16 cellular contexts compared by ENCODE assay signal in the genomic region with DNA sequence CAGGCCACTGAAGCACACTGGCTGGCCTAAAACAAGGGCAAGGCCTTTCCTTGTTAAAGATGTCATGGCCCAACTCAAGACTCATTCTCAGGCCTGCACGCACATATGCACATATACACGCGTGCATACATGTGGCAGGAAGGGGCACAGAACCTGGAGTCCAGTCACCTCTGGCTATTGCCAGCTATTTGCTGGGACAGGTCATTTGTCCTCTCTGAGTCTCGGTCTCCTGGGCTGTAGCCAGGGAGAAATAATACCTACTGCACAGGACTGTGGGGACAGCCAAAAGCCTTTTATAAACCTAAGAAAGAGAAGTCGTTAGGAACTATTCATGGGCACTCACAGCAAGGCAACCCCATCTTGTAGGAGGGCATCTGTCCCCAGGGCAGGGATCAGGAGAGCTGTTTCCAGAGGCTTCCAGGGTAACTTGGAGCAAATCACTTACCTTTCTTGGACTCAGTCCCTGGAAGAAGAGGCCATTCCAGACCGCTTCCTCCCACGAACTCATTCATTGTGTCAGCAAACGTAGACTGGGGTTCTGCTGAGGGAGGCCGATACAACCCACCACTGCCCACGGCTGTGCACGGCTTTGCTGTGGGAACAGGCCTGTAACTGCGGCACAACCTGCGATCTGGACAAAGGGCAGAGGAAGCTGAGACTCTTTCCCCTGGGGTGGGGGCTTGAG. TPM values are rescaled to one million over a fixed set of nuclear protein-coding genes. Genes with fewer than 3 reads are reported as not detected.
DNase-seq lines count a peak whose midpoint lies in the region; ATAC-seq and TF ChIP-seq lines count a peak whose summit lies in the region.
"Had no signal": no experiment of that assay in that cellular context is flagged by ENCODE, and none has a peak within 500 bp of the region (broad histone marks: within the 10 kb centered on the region; RNA-seq: fewer than 3 reads in every experiment).

No MANE protein-coding gene starts in this region.

- H3K9me3 ChIP-seq in tibial nerve (no peaks in the 10 kb centered on the region), ovary (no peaks in the 10 kb centered on the region)

- H3K27me3 ChIP-seq in tibial nerve (no peaks in the 10 kb centered on the region), ovary (no peaks in the 10 kb centered on the region)

- H3K4me3 ChIP-seq in tibial nerve: no peak overlapping the region
- no peak overlapping the region for H3K4me3 ChIP-seq in ovary

- ATAC-seq in activated CD8-positive, alpha-beta T cell treated with anti-CD3 and anti-CD28 coated beads, Interleukin-2, amount 10 ng/mL, durations not matched to agents 7 days and 5 days: no peak
- ATAC-seq: HCT116, left ventricle myocardium superior had no signal

- H3K4me1 ChIP-seq in tibial nerve (peaks cover 0 to 51% (median 23%) of the 10 kb centered on the region in 4 donors), ovary (ENCODE audit: insufficient read depth) (peaks cover 2% of the 10 kb centered on the region)

- TF ChIP-seq CTCF in HFFc6 (IDR thresholded peaks at IDR 0.05) (no peak), nephron (IDR thresholded peaks at IDR 0.05; ENCODE audit: unreplicated experiment in 3 of 3) (no peak), tibial nerve (IDR thresholded peaks at IDR 0.05) (no peak), ovary (IDR thresholded peaks at IDR 0.05) (no peak)

- TF ChIP-seq EP300 in tibial nerve (IDR thresholded peaks at IDR 0.05) (no peak), ovary (IDR thresholded peaks at IDR 0.05) (no peak)

- H3K27ac ChIP-seq in caudate nucleus (ENCODE audit: low read depth, low read length): peak overlapping the region; percentile 85
- peak overlapping the region in 3 of 4 donors; percentile 48 to 93 (median 80) for H3K27ac ChIP-seq in tibial nerve
- H3K27ac ChIP-seq in ovary: no peak overlapping the region

- no peaks in the 10 kb centered on the region for H3K9me3 Mint-ChIP-seq in HFFc6
- H3K9me3 Mint-ChIP-seq in nephron: no peaks in the 10 kb centered on the region
- no peaks in the 10 kb centered on the region for H3K9me3 Mint-ChIP-seq in activated CD8-positive, alpha-beta T cell treated with anti-CD3 and anti-CD28 coated beads, Interleukin-2, amount 10 ng/mL, durations not matched to agents 7 days and 5 days (ENCODE audit: insufficient read depth)
- H3K9me3 Mint-ChIP-seq: T-helper 1 cell treated with Interleukin-12 subunit alpha and Interleukin-12 subunit beta and Interleukin-4 antibody, amounts not matched to agents 30 μg/mL and 1 μg/mL, for 36 hours had no signal

- intact Hi-C loops in ovary (cut with DNase I): loop anchor here in 3 of 4 donors (5.0 to 10.0 kb wide), 4 partner anchors 117 to 447 kb away; partner anchors contain the start of gene PLXND1 (in 2 of the 3)

- H3K27me3 Mint-ChIP-seq in HFFc6 (ENCODE audit: insufficient read depth) (peaks cover 2% of the 10 kb centered on the region; the same call in 1 of the 2 replicates), nephron (ENCODE audit: low read depth) (no peaks in the 10 kb centered on the region)
- H3K27me3 Mint-ChIP-seq in activated CD8-positive, alpha-beta T cell treated with anti-CD3 and anti-CD28 coated beads, Interleukin-2, amount 10 ng/mL, durations not matched to agents 7 days and 5 days (ENCODE audit: low read depth): no peaks in the 10 kb centered on the region

- peaks cover 0 to 40% (median 3%) of the 10 kb centered on the region in 3 donors for H3K36me3 ChIP-seq in tibial nerve
- no peaks in the 10 kb centered on the region for H3K36me3 ChIP-seq in ovary

- H3K27ac Mint-ChIP-seq in HFFc6 (peak overlapping the region; percentile 87), nephron (peak overlapping the region; percentile 87 to 96 (median 89))
- H3K27ac Mint-ChIP-seq in activated CD8-positive, alpha-beta T cell treated with anti-CD3 and anti-CD28 coated beads, Interleukin-2, amount 10 ng/mL, durations not matched to agents 7 days and 5 days: no peak overlapping the region
- H3K27ac Mint-ChIP-seq: T-helper 1 cell treated with Interleukin-12 subunit alpha and Interleukin-12 subunit beta and Interleukin-4 antibody, amounts not matched to agents 30 μg/mL and 1 μg/mL, for 36 hours had no signal

- POLR2A ChIA-PET in activated CD8-positive, alpha-beta T cell treated with anti-CD3 and anti-CD28 coated beads, Interleukin-2, amount 10 ng/mL, durations not matched to agents 7 days and 5 days (lab: Charles Lee): no interaction called here

- H3K4me3 Mint-ChIP-seq in HFFc6 (no peak overlapping the region), nephron (peak overlapping the region in 1 of 3 experiments; percentile 19)
- H3K4me3 Mint-ChIP-seq in activated CD8-positive, alpha-beta T cell treated with anti-CD3 and anti-CD28 coated beads, Interleukin-2, amount 10 ng/mL, durations not matched to agents 7 days and 5 days: no peak overlapping the region
- H3K4me3 Mint-ChIP-seq: T-helper 1 cell treated with Interleukin-12 subunit alpha and Interleukin-12 subunit beta and Interleukin-4 antibody, amounts not matched to agents 30 μg/mL and 1 μg/mL, for 36 hours had no signal

- H3K36me3 Mint-ChIP-seq in HFFc6 (ENCODE audit: low read depth): peaks cover 9% of the 10 kb centered on the region; the same call in 1 of the 2 replicates
- peaks cover 27% of the 10 kb centered on the region for H3K36me3 Mint-ChIP-seq in nephron (ENCODE audit: low read depth)
- no peaks in the 10 kb centered on the region for H3K36me3 Mint-ChIP-seq in activated CD8-positive, alpha-beta T cell treated with anti-CD3 and anti-CD28 coated beads, Interleukin-2, amount 10 ng/mL, durations not matched to agents 7 days and 5 days (ENCODE audit: low read depth)

- DNase-seq in HFFc6 (no peak), caudate nucleus (lab: John Stamatoyannopoulos, UW) (peak in 1 of 61 donors; percentile 30), tibial nerve (ENCODE audit: low spot score in 2 of 2) (no peak), superior temporal gyrus (ENCODE audit: extremely low spot score) (no peak), ovary (no peak)
- no peak for DNase-seq in activated CD8-positive, alpha-beta T cell treated with anti-CD3 and anti-CD28 coated beads, Interleukin-2, amount 10 ng/mL, durations not matched to agents 7 days and 5 days
- DNase-seq: activated CD4-positive, CD25-positive, alpha-beta regulatory T cell; activated effector memory CD4-positive, alpha-beta T cell treated with anti-CD3 and anti-CD28 coated beads, Interleukin-2, amount 50 U/mL, for 16 hours; hypothalamus; left ventricle myocardium superior; MV-4-11; NCI-H2171 had no signal

- WGBS in tibial nerve, 2 donors: 84 to 86% methylated on average over 12 to 13 of the region's 13 CpGs
- 82 to 91% (median 89%) methylated on average over 13 of the region's 13 CpGs for WGBS in ovary, 3 donors

- TF ChIP-seq POLR2A in tibial nerve (IDR thresholded peaks at IDR 0.05) (no peak), ovary (IDR thresholded peaks at IDR 0.05) (no peak)

- CTCF ChIA-PET in activated CD8-positive, alpha-beta T cell treated with anti-CD3 and anti-CD28 coated beads, Interleukin-2, amount 10 ng/mL, durations not matched to agents 7 days and 5 days (lab: Charles Lee): no interaction called here

- H3K4me1 Mint-ChIP-seq in HFFc6 (ENCODE audit: low read depth): peaks cover 53% of the 10 kb centered on the region
- H3K4me1 Mint-ChIP-seq in nephron: peaks cover 59% of the 10 kb centered on the region
- H3K4me1 Mint-ChIP-seq in activated CD8-positive, alpha-beta T cell treated with anti-CD3 and anti-CD28 coated beads, Interleukin-2, amount 10 ng/mL, durations not matched to agents 7 days and 5 days (ENCODE audit: low read depth): no peaks in the 10 kb centered on the region

RNA-seq across cellular contexts. Expression of gene RHO, which starts 41.1 kb away (rescaled TPM):
- not detected for total RNA-seq in HFFc6 (2021; fragmentation: NEBNext Ultra II Directional; extraction: Animal tissue kit (Norgen Biotek cat#: 25700))
- total RNA-seq in tibial nerve: not detected
- total RNA-seq in ovary: under 1 TPM in 2 of 7 donors, not detected in 5; 0.13 to 0.24 TPM
- polyA plus RNA-seq in ovary: not detected
- not detected for total RNA-seq in activated CD8-positive, alpha-beta T cell treated with anti-CD3 and anti-CD28 coated beads, Interleukin-2, amount 10 ng/mL, durations not matched to agents 7 days and 5 days
- total RNA-seq: left ventricle myocardium superior, myocyte had no signal

RNA-seq across cellular contexts. Expression of gene IFT122, which starts 47.3 kb away (rescaled TPM):
- 10 to 100 TPM; 12.2 to 18.8 (median 18.2) TPM for total RNA-seq in HFFc6 (2021; fragmentation: NEBNext Ultra II Directional; extraction: Animal tissue kit (Norgen Biotek cat#: 25700))
- total RNA-seq in tibial nerve: 10 to 100 TPM; 36.6 to 74.4 (median 43.3) TPM
- 10 to 100 TPM; 27.7 to 58.1 (median 46.7) TPM for total RNA-seq in ovary
- 10 to 100 TPM; 20.8 to 32.6 TPM for polyA plus RNA-seq in ovary
- total RNA-seq in activated CD8-positive, alpha-beta T cell treated with anti-CD3 and anti-CD28 coated beads, Interleukin-2, amount 10 ng/mL, durations not matched to agents 7 days and 5 days: 10 to 100 TPM; 22.3 to 25.6 TPM

RNA-seq across cellular contexts. Expression of gene MBD4, which starts 47.6 kb away (rescaled TPM):
- total RNA-seq in HFFc6 (2021; fragmentation: NEBNext Ultra II Directional; extraction: Animal tissue kit (Norgen Biotek cat#: 25700)): 10 to 100 TPM; 18.7 to 25.7 (median 21.8) TPM
- total RNA-seq in tibial nerve (10 to 100 TPM; 15.5 to 42.0 (median 32.8) TPM), ovary (10 to 100 TPM; 26.8 to 60.0 (median 29.4) TPM)
- polyA plus RNA-seq in ovary: 10 to 100 TPM; 19.5 to 28.0 TPM
- 10 to 100 TPM; 50.1 to 50.6 TPM for total RNA-seq in activated CD8-positive, alpha-beta T cell treated with anti-CD3 and anti-CD28 coated beads, Interleukin-2, amount 10 ng/mL, durations not matched to agents 7 days and 5 days

RNA-seq across cellular contexts. Expression of gene H1-8, which starts 55.6 kb away (rescaled TPM):
- total RNA-seq in HFFc6 (2021; fragmentation: NEBNext Ultra II Directional; extraction: Animal tissue kit (Norgen Biotek cat#: 25700)): not detected
- total RNA-seq in tibial nerve (not detected), ovary (not detected)
- under 1 TPM in 1 of 2 donors, not detected in 1; 0.27 TPM for polyA plus RNA-seq in ovary
- not detected for total RNA-seq in activated CD8-positive, alpha-beta T cell treated with anti-CD3 and anti-CD28 coated beads, Interleukin-2, amount 10 ng/mL, durations not matched to agents 7 days and 5 days
- total RNA-seq: left ventricle myocardium superior, myocyte had no signal

RNA-seq across cellular contexts. Expression of gene EFCAB12, which starts 58.9 kb away (rescaled TPM):
- under 1 TPM in 5 of 6 experiments, not detected in 1; 0.09 to 0.14 (median 0.12) TPM for total RNA-seq in HFFc6 (2021; fragmentation: NEBNext Ultra II Directional; extraction: Animal tissue kit (Norgen Biotek cat#: 25700))
- 1 to 10 TPM in 1 of 4 donors, under 1 TPM in 3; 0.22 to 2.2 (median 0.46) TPM for total RNA-seq in tibial nerve
- 1 to 10 TPM in 6 of 7 donors, under 1 TPM in 1; 0.94 to 8.4 (median 1.7) TPM for total RNA-seq in ovary
- under 1 TPM; 0.53 to 0.67 TPM for polyA plus RNA-seq in ovary
- total RNA-seq in activated CD8-positive, alpha-beta T cell treated with anti-CD3 and anti-CD28 coated beads, Interleukin-2, amount 10 ng/mL, durations not matched to agents 7 days and 5 days: under 1 TPM; 0.42 to 0.45 TPM
- total RNA-seq: left ventricle myocardium superior had no signal

Comparison
In these comparisons a context has a peak if more than half of its experiments do, and no peak if none do; other contexts are left out.
1. H3K27ac ChIP-seq: peak in caudate nucleus (single experiment) and tibial nerve (3 of 4); none in ovary (0 of 2).